ENCODE assay signal across 12 cellular contexts in genomic region chr12:43349863-43350262, GRCh38.
DNase-seq lines count a peak whose midpoint lies in the region; TF ChIP-seq lines count a peak whose summit lies in the region.
"Had no signal": no experiment of that assay in that cellular context is flagged by ENCODE, and none has a peak within 500 bp of the region (broad histone marks: within the 10 kb centered on the region; RNA-seq: fewer than 3 reads in every experiment).

No MANE protein-coding gene starts in this region.

- no peak overlapping the region for H3K4me3 Mint-ChIP-seq in mesothelial cell of epicardium
- H3K4me3 Mint-ChIP-seq in activated CD4-positive, alpha-beta memory T cell treated with anti-CD3 and anti-CD28 coated beads for 36 hours: no peak overlapping the region
- H3K4me3 Mint-ChIP-seq: activated T-helper 17 cell treated with anti-CD3 and anti-CD28 coated beads, Interleukin-2, amount 50 U/mL, for 72 hours had no signal

- H3K9me2 ChIP-seq in MM.1S (replicated peaks; ENCODE audit: insufficient read depth, low read length): no peaks in the 10 kb centered on the region

- intact Hi-C loops in vagina (cut with DNase I): no loop called here
- intact Hi-C loops in activated CD4-positive, alpha-beta memory T cell treated with anti-CD3 and anti-CD28 coated beads for 36 hours (cut with micrococcal nuclease): no loop called here

- H3K4me2 ChIP-seq in MM.1S (ENCODE audit: low read depth, low read length): no peak overlapping the region

- H3K9me3 Mint-ChIP-seq in mesothelial cell of epicardium: peaks cover 7% of the 10 kb centered on the region
- peaks cover 9% of the 10 kb centered on the region for H3K9me3 Mint-ChIP-seq in activated CD4-positive, alpha-beta memory T cell treated with anti-CD3 and anti-CD28 coated beads for 36 hours
- H3K9me3 Mint-ChIP-seq: activated T-helper 17 cell treated with anti-CD3 and anti-CD28 coated beads, Interleukin-2, amount 50 U/mL, for 72 hours had no signal

- H3K36me3 ChIP-seq in MM.1S (replicated peaks; ENCODE audit: insufficient read depth, low read length) (no peaks in the 10 kb centered on the region), brain microvascular endothelial cell (replicated peaks) (no peaks in the 10 kb centered on the region), vagina (no peaks in the 10 kb centered on the region)

- H3K27me3 Mint-ChIP-seq in mesothelial cell of epicardium (ENCODE audit: low read depth): no peaks in the 10 kb centered on the region
- H3K27me3 Mint-ChIP-seq in activated CD4-positive, alpha-beta memory T cell treated with anti-CD3 and anti-CD28 coated beads for 36 hours: no peaks in the 10 kb centered on the region
- H3K27me3 Mint-ChIP-seq: activated T-helper 17 cell treated with anti-CD3 and anti-CD28 coated beads, Interleukin-2, amount 50 U/mL, for 72 hours had no signal

- no peaks in the 10 kb centered on the region for H3K79me2 ChIP-seq in MM.1S (ENCODE audit: low read length)

- peak; percentile 37 for TF ChIP-seq CTCF in MM.1S (IDR thresholded peaks at IDR 0.05; ENCODE audit: low read length)
- TF ChIP-seq CTCF in brain microvascular endothelial cell (IDR thresholded peaks at IDR 0.05; ENCODE audit: low read depth, low read length, missing control alignments): peak; percentile 40
- TF ChIP-seq CTCF in mesothelial cell of epicardium (IDR thresholded peaks at IDR 0.05; ENCODE audit: unreplicated experiment): peak; percentile 19
- TF ChIP-seq CTCF in vagina (IDR thresholded peaks at IDR 0.05): no peak

- H3K36me3 Mint-ChIP-seq in mesothelial cell of epicardium: peaks cover 9% of the 10 kb centered on the region
- H3K36me3 Mint-ChIP-seq in activated CD4-positive, alpha-beta memory T cell treated with anti-CD3 and anti-CD28 coated beads for 36 hours: no peaks in the 10 kb centered on the region

- H3F3A ChIP-seq in MM.1S (ENCODE audit: insufficient read depth, low read length): no peaks in the 10 kb centered on the region

- H3K27ac ChIP-seq in MM.1S (ENCODE audit: low read length) (no peak overlapping the region), brain microvascular endothelial cell (no peak overlapping the region), vagina (no peak overlapping the region)

- H3K27ac Mint-ChIP-seq in mesothelial cell of epicardium: no peak overlapping the region
- no peak overlapping the region for H3K27ac Mint-ChIP-seq in activated CD4-positive, alpha-beta memory T cell treated with anti-CD3 and anti-CD28 coated beads for 36 hours
- H3K27ac Mint-ChIP-seq: activated T-helper 17 cell treated with anti-CD3 and anti-CD28 coated beads, Interleukin-2, amount 50 U/mL, for 72 hours had no signal

- H3K27me3 ChIP-seq in MM.1S (replicated peaks; ENCODE audit: insufficient read depth, low read length) (no peaks in the 10 kb centered on the region), brain microvascular endothelial cell (replicated peaks) (no peaks in the 10 kb centered on the region), vagina (no peaks in the 10 kb centered on the region)

- H3K4me1 ChIP-seq in MM.1S (ENCODE audit: low read length) (no peaks in the 10 kb centered on the region), vagina (no peaks in the 10 kb centered on the region)

- POLR2A ChIA-PET in activated CD4-positive, alpha-beta memory T cell treated with anti-CD3 and anti-CD28 coated beads for 36 hours (lab: Charles Lee): no interaction called here

- H3K9me3 ChIP-seq in MM.1S (replicated peaks; ENCODE audit: insufficient read depth, low read length) (no peaks in the 10 kb centered on the region), vagina (no peaks in the 10 kb centered on the region)

- DNase-seq in DMS53 treated with DMSO at 0.1 percent for 48 hours (lab: John Stamatoyannopoulos, UW; ENCODE audit: unreplicated experiment) (peak; percentile 21), MM.1S (no peak), brain microvascular endothelial cell (no peak), mesothelial cell of epicardium (ENCODE audit: low spot score in 2 of 2, unreplicated experiment in 2 of 2) (no peak), vagina (ENCODE audit: extremely low spot score in 2 of 2) (no peak), GF-D8 (lab: John Stamatoyannopoulos, UW) (no peak), NCI-H1694 (lab: John Stamatoyannopoulos, UW) (no peak)
- DNase-seq in activated CD4-positive, alpha-beta memory T cell treated with anti-CD3 and anti-CD28 coated beads for 36 hours: no peak
- DNase-seq: cortex of kidney, DND-41, NCI-H1092 treated with DMSO at 0.1 percent for 48 hours had no signal

- H4K20me1 ChIP-seq in MM.1S (ENCODE audit: insufficient read depth, low read length): no peaks in the 10 kb centered on the region

- H3K4me1 Mint-ChIP-seq in mesothelial cell of epicardium: peaks cover 7% of the 10 kb centered on the region
- no peaks in the 10 kb centered on the region for H3K4me1 Mint-ChIP-seq in activated CD4-positive, alpha-beta memory T cell treated with anti-CD3 and anti-CD28 coated beads for 36 hours (ENCODE audit: low read depth)
- H3K4me1 Mint-ChIP-seq: activated T-helper 17 cell treated with anti-CD3 and anti-CD28 coated beads, Interleukin-2, amount 50 U/mL, for 72 hours had no signal

- H3K9ac ChIP-seq in MM.1S (ENCODE audit: low read length): no peak overlapping the region

- H2AFZ ChIP-seq in MM.1S (ENCODE audit: low read length): no peak overlapping the region

- CTCF ChIA-PET in activated CD4-positive, alpha-beta memory T cell treated with anti-CD3 and anti-CD28 coated beads for 36 hours (lab: Charles Lee): no interaction called here

- no peak for TF ChIP-seq POLR2A in vagina (IDR thresholded peaks at IDR 0.05)

- H3K4me3 ChIP-seq in MM.1S (ENCODE audit: low read length) (no peak overlapping the region), brain microvascular endothelial cell (ENCODE audit: low read depth, low read length) (no peak overlapping the region), vagina (no peak overlapping the region)

- in situ Hi-C loops in brain microvascular endothelial cell (cut with HindIII; ENCODE audit: low pct_ligation_motif_present, low sequenced_read_pairs): no loop called here

Comparison
In these comparisons a context has a peak if more than half of its experiments do, and no peak if none do; other contexts are left out.
1. CTCF ChIP-seq: peak in MM.1S (single experiment), brain microvascular endothelial cell (single experiment) and mesothelial cell of epicardium (single experiment); none in vagina (0 of 3).